In genomic region chr11:64204464-64204989, GRCh38 we compare ENCODE assay signal across 8 cellular contexts.
DNase-seq lines count a peak whose midpoint lies in the region; ATAC-seq, FAIRE-seq and TF ChIP-seq lines count a peak whose summit lies in the region.

No MANE protein-coding gene starts in this region.

- FAIRE-seq in D721Med (lab: Jason Lieb, UNC), result no peak

- H3K27me3 Mint-ChIP-seq in nephron progenitor cell (ENCODE audit: low read depth, poor library complexity), result no peaks in the 10 kb centered on the region

- H3K4me3 Mint-ChIP-seq in nephron progenitor cell, result peak overlapping the region; percentile 51

- H3K27ac Mint-ChIP-seq in nephron progenitor cell, result peak overlapping the region; percentile 98

- peaks cover 49% of the 10 kb centered on the region for H3K4me1 Mint-ChIP-seq in nephron progenitor cell

- peaks cover 48% of the 10 kb centered on the region for H3K36me3 Mint-ChIP-seq in nephron progenitor cell (ENCODE audit: low read depth)

- DNase-seq in D721Med (ENCODE audit: insufficient read length, low spot score), result peak; percentile 94
- peak; percentile 52 for DNase-seq in LNCaP clone FGC (ENCODE audit: low read depth)
- peak; percentile 90 for DNase-seq in RKO (ENCODE audit: low spot score)
- peak; percentile 79 to 82 for DNase-seq in activated T-cell treated with anti-CD3 and anti-CD28 coated beads, Interleukin-2, amount 50 U/mL, for 48 hours
- DNase-seq in fibroblast of gingiva (ENCODE audit: low read depth), result peak; percentile 95
- peak; percentile 74 for DNase-seq in nephron progenitor cell
- peak; percentile 91 for DNase-seq in stromal cell of bone marrow (ENCODE audit: low read depth)

- H3K4me3 ChIP-seq in LNCaP clone FGC (ENCODE audit: low read depth, low read length), result no peak overlapping the region

- H3K9me3 Mint-ChIP-seq in nephron progenitor cell, result no peaks in the 10 kb centered on the region

- peak; percentile 93 for TF ChIP-seq CTCF in D721Med (IDR thresholded peaks at IDR 0.05; ENCODE audit: insufficient read depth, missing control alignments)
- TF ChIP-seq CTCF in LNCaP clone FGC (IDR thresholded peaks at IDR 0.05; ENCODE audit: control insufficient read depth, extremely low read depth, insufficient read depth), result peak; percentile 74
- TF ChIP-seq CTCF in nephron progenitor cell (IDR thresholded peaks at IDR 0.05), result peak; percentile 56

- no peak for ATAC-seq in GM21825 (IDR thresholded peaks at IDR 0.05; ENCODE audit: unreplicated experiment)
